ENCODE assay signal across 1 cellular context in genomic region chr17:21214015-21214776, GRCh38.
TF ChIP-seq lines count a peak whose summit lies in the region.

TMEM11 (minus strand) TSS chr17:21214161; CDS start chr17:21214152, 9 bp downstream.

TF ChIP-seq in HepG2, 621 proteins besides CTCF, POLR2A, EP300 and RAD21 (continued from another document and continues in another):
- TF ChIP-seq ZNF510 (CRISPR knock-in tag; IDR thresholded peaks at IDR 0.05; ENCODE audit: low read depth) (peak; percentile 87; the same call in 1 of the 2 replicates), AGO2 (optimal IDR thresholded peaks at IDR 0.05; ENCODE audit: low read depth, low read length) (no peak), CREB1 (IDR thresholded peaks at IDR 0.05) (peak; percentile 62), CREB1 (CRISPR knock-in tag; IDR thresholded peaks at IDR 0.05) (0 out of 2 replicates have a peak, but pooled peaks have one; percentile 53), SP4 (CRISPR knock-in tag; IDR thresholded peaks at IDR 0.05) (peak; percentile 86), YEATS2 (CRISPR knock-in tag; IDR thresholded peaks at IDR 0.05; ENCODE audit: borderline replicate concordance) (peak; percentile 56), ZNF816 (CRISPR knock-in tag; IDR thresholded peaks at IDR 0.05; ENCODE audit: borderline replicate concordance) (no peak), ZNF44 (CRISPR knock-in tag; IDR thresholded peaks at IDR 0.05) (no peak), SMC3 (IDR thresholded peaks at IDR 0.05; ENCODE audit: low read length) (no peak), TEF (CRISPR knock-in tag; IDR thresholded peaks at IDR 0.05) (no peak), ZNF746 (CRISPR knock-in tag; IDR thresholded peaks at IDR 0.05) (no peak), ZNF234 (CRISPR knock-in tag; conservative IDR thresholded peaks at IDR 0.05) (peak; percentile 79; the same call in 1 of the 2 replicates), NFKB2 (CRISPR knock-in tag; IDR thresholded peaks at IDR 0.05; ENCODE audit: borderline replicate concordance) (no peak), FLYWCH1 (CRISPR knock-in tag; IDR thresholded peaks at IDR 0.05) (no peak), THAP9 (CRISPR knock-in tag; IDR thresholded peaks at IDR 0.05; ENCODE audit: borderline replicate concordance) (peak; percentile 99), GRHL1 (CRISPR knock-in tag; conservative IDR thresholded peaks at IDR 0.05) (no peak), ZKSCAN8 (CRISPR knock-in tag; IDR thresholded peaks at IDR 0.05; ENCODE audit: borderline replicate concordance) (no peak), SKIL (CRISPR knock-in tag; IDR thresholded peaks at IDR 0.05; ENCODE audit: borderline replicate concordance) (peak; percentile 49; the same call in 1 of the 2 replicates), CSRNP2 (CRISPR knock-in tag; conservative IDR thresholded peaks at IDR 0.05; ENCODE audit: low read depth) (no peak), NR1H2 (CRISPR knock-in tag; IDR thresholded peaks at IDR 0.05; ENCODE audit: borderline replicate concordance, low read depth) (no peak), ZNF674 (CRISPR knock-in tag; IDR thresholded peaks at IDR 0.05; ENCODE audit: low read depth) (0 out of 2 replicates have a peak, but pooled peaks have one; percentile 62), ATF1 (CRISPR knock-in tag; IDR thresholded peaks at IDR 0.05) (peak; percentile 20; the same call in 1 of the 2 replicates), ZNF720 (CRISPR knock-in tag; IDR thresholded peaks at IDR 0.05) (no peak), NFYC (CRISPR knock-in tag; IDR thresholded peaks at IDR 0.05) (0 out of 2 replicates have a peak, but pooled peaks have one; percentile 6), PRDM15 (CRISPR knock-in tag; IDR thresholded peaks at IDR 0.05) (peak; percentile 3; the same call in 1 of the 2 replicates), E2F1 (CRISPR knock-in tag; IDR thresholded peaks at IDR 0.05) (peak; percentile 84), TRAFD1 (CRISPR knock-in tag; IDR thresholded peaks at IDR 0.05; ENCODE audit: borderline replicate concordance) (no peak), GABPA (IDR thresholded peaks at IDR 0.05; ENCODE audit: low read depth, low read length) (peak; percentile 75), GABPA (CRISPR knock-in tag; IDR thresholded peaks at IDR 0.05; ENCODE audit: low read depth) (peak; percentile 79), RBM22 (optimal IDR thresholded peaks at IDR 0.05; ENCODE audit: low read length) (no peak), ZNF260 (CRISPR knock-in tag; IDR thresholded peaks at IDR 0.05; ENCODE audit: borderline replicate concordance, low read depth) (no peak), ZNF333 (CRISPR knock-in tag; IDR thresholded peaks at IDR 0.05; ENCODE audit: borderline replicate concordance) (no peak), SIN3B (IDR thresholded peaks at IDR 0.05; ENCODE audit: low read length) (0 out of 2 replicates have a peak, but pooled peaks have one; percentile 65), TEAD3 (CRISPR knock-in tag; optimal IDR thresholded peaks at IDR 0.05; ENCODE audit: borderline replicate concordance) (peak; percentile 13), PAXIP1 (CRISPR knock-in tag; conservative IDR thresholded peaks at IDR 0.05) (no peak), KDM5B (CRISPR knock-in tag; IDR thresholded peaks at IDR 0.05; ENCODE audit: borderline replicate concordance) (peak; percentile 86), KLF16 (CRISPR knock-in tag; IDR thresholded peaks at IDR 0.05) (peak in 1 of 2 experiments; percentile 51; a peak in 2 of 4 replicates), NFE2 (CRISPR knock-in tag; IDR thresholded peaks at IDR 0.05) (no peak), HMG20B (CRISPR knock-in tag; conservative IDR thresholded peaks at IDR 0.05) (no peak), SOX6 (IDR thresholded peaks at IDR 0.05) (no peak), SOX6 (CRISPR knock-in tag; IDR thresholded peaks at IDR 0.05) (no peak; the same call in 1 of the 2 replicates)
